ENCODE assay signal across 2 cellular contexts in the genomic region with DNA sequence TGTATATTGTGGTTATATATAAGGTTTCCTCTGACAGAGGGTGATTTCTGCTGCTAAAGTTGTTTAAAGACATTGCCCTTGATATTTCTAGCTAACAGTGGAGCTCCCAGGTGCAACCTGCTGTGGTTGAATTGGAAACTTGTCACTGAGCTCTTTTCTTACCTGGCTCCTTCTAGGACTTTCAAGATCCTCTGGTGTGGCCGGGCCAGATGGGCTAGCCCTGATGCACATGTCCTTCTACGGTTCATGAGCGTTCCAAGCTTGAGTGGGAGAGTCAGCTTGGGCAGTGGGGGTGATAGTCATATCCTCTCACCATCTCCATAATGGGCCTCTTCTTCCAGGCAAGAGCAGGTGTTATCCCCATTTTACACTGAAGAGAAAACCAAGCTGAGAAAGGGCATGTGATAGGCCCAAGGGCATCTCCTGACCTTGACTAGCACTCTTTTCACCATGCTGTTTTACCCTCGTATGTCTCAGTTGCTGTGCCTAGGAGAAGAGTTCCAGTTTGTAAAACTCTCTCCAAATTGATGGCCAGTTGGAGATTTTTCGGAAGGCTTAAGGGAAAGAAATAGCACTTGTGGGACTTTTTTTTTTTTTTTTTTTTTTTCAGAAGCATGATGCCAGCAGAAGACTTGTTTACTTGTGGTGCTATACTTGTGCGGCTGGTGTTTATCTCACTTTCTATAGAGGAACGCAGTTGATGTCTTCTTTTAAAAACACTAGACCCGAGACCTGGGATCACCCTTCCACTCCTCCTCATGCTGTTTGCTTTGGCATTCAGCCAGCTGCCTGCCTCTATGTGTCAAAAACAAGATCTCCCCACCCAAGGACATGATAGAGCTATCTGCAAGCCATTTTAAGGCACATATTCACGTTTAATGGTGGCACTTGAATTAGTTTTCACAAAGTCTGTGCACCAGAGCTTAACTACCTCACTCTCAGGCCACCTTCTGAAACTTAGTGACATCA.
TF ChIP-seq lines count a peak whose summit lies in the region.

No MANE protein-coding gene starts in this region.

TF ChIP-seq in GM23338, 12 proteins besides CTCF, POLR2A, EP300 and RAD21:
- TF ChIP-seq CREB1 (CRISPR knock-in tag; IDR thresholded peaks at IDR 0.05; ENCODE audit: low read depth) (no peak), ZNF331 (CRISPR knock-in tag; IDR thresholded peaks at IDR 0.05; ENCODE audit: low read depth) (no peak), EZH2 (IDR thresholded peaks at IDR 0.05; ENCODE audit: low read depth, unreplicated experiment) (no peak)
TF ChIP-seq in GM23338: peak in this region for 0.

TF ChIP-seq in H1, 55 proteins besides CTCF, POLR2A, EP300 and RAD21:
- TF ChIP-seq SP4 (IDR thresholded peaks at IDR 0.05; ENCODE audit: low read length) = no peak
- no peak for TF ChIP-seq RNF2 (IDR thresholded peaks at IDR 0.05; ENCODE audit: borderline replicate concordance, low read depth, low read length, missing control alignments, poor library complexity, severe bottlenecking)
- TF ChIP-seq E2F6 (IDR thresholded peaks at IDR 0.05) = no peak
- TF ChIP-seq SRF (IDR thresholded peaks at IDR 0.05; ENCODE audit: low read depth, low read length) = no peak
- no peak for TF ChIP-seq SAP30 (IDR thresholded peaks at IDR 0.05; ENCODE audit: insufficient read depth, insufficient replicate concordance, low read length)
- no peak for TF ChIP-seq TAF7 (optimal IDR thresholded peaks at IDR 0.05; ENCODE audit: borderline replicate concordance, low read depth, low read length)
- no peak for TF ChIP-seq HDAC6 (IDR thresholded peaks at IDR 0.05; ENCODE audit: low read depth, low read length)
- no peak for TF ChIP-seq ZNF274 (IDR thresholded peaks at IDR 0.05; ENCODE audit: borderline replicate concordance, extremely low read depth, low read length)
- no peak for TF ChIP-seq MAX (IDR thresholded peaks at IDR 0.05)
- no peak for TF ChIP-seq SP1 (IDR thresholded peaks at IDR 0.05; ENCODE audit: low read depth, low read length)
- no peak for TF ChIP-seq USF2 (IDR thresholded peaks at IDR 0.05; ENCODE audit: low read length)
- no peak for TF ChIP-seq MAFK (IDR thresholded peaks at IDR 0.05; ENCODE audit: low read depth, low read length)
- no peak for TF ChIP-seq TAF1 (IDR thresholded peaks at IDR 0.05; ENCODE audit: low read depth, low read length)
- no peak for TF ChIP-seq CTBP2 (IDR thresholded peaks at IDR 0.05; ENCODE audit: borderline replicate concordance, insufficient read depth, insufficient read length, low read length)
